Comparison of ENCODE assay signal across 17 cellular contexts in genomic region chr2:11213090-11213638, GRCh38. TPM values are rescaled to one million over a fixed set of nuclear protein-coding genes. Genes with fewer than 3 reads are reported as not detected.
DNase-seq lines count a peak whose midpoint lies in the region; ATAC-seq and TF ChIP-seq lines count a peak whose summit lies in the region.
"Had no signal": no experiment of that assay in that cellular context is flagged by ENCODE, and none has a peak within 500 bp of the region (broad histone marks: within the 10 kb centered on the region; RNA-seq: fewer than 3 reads in every experiment).

No MANE protein-coding gene starts in this region.

- no peaks in the 10 kb centered on the region for H3K79me1 ChIP-seq in trophoblast cell (ENCODE audit: low read length)

- TF ChIP-seq CTCF in cardiac fibroblast (IDR thresholded peaks at IDR 0.05; ENCODE audit: low read depth, low read length) (no peak), progenitor cell of endocrine pancreas (IDR thresholded peaks at IDR 0.05; ENCODE audit: unreplicated experiment) (no peak)

- H3K4me1 Mint-ChIP-seq in progenitor cell of endocrine pancreas (ENCODE audit: low read depth) = no peaks in the 10 kb centered on the region

- H2AK5ac ChIP-seq in trophoblast cell (ENCODE audit: low read length) = no peak overlapping the region

- no peak overlapping the region for H3K27ac Mint-ChIP-seq in progenitor cell of endocrine pancreas

- no peaks in the 10 kb centered on the region for H3K27me3 Mint-ChIP-seq in progenitor cell of endocrine pancreas

- H3K4me2 ChIP-seq in trophoblast cell (ENCODE audit: low read length) = no peak overlapping the region

- H3K9me3 ChIP-seq in trophoblast cell (ENCODE audit: insufficient read depth, low read depth, low read length) = no peaks in the 10 kb centered on the region
- H3K9me3 ChIP-seq: colonic mucosa, sigmoid colon, uterus had no signal

- H3K4me3 Mint-ChIP-seq in progenitor cell of endocrine pancreas (ENCODE audit: low read depth) = no peak overlapping the region

- no peaks in the 10 kb centered on the region for H3K27me3 ChIP-seq in trophoblast cell (ENCODE audit: insufficient read depth, low read length)
- H3K27me3 ChIP-seq: colonic mucosa, sigmoid colon, uterus had no signal

- H2BK5ac ChIP-seq in trophoblast cell (ENCODE audit: low read depth, low read length, poor library complexity) = no peak overlapping the region

- peaks cover 11 to 12% of the 10 kb centered on the region in 2 experiments for H3K36me3 ChIP-seq in trophoblast cell (ENCODE audit: control insufficient read depth in 1 of 2, insufficient read depth in 2 of 2, low read length in 2 of 2)
- H3K36me3 ChIP-seq: colonic mucosa, uterus had no signal

- H2AFZ ChIP-seq in trophoblast cell (ENCODE audit: insufficient read depth, low read length, poor library complexity) = no peak overlapping the region

- no peak for ATAC-seq in HG03196 (IDR thresholded peaks at IDR 0.05; ENCODE audit: unreplicated experiment)

- no peak overlapping the region for H2BK12ac ChIP-seq in trophoblast cell (ENCODE audit: low read length)

- no peaks in the 10 kb centered on the region for H3K79me2 ChIP-seq in trophoblast cell (ENCODE audit: control insufficient read depth, insufficient read depth, low read length, poor library complexity)

- H3K4me3 ChIP-seq in cardiac fibroblast (replicated peaks in 1 of 2; ENCODE audit: low read depth in 2 of 2, low read length in 2 of 2) (no peak overlapping the region), trophoblast cell (ENCODE audit: low read depth, low read length) (no peak overlapping the region)
- H3K4me3 ChIP-seq: colonic mucosa, sigmoid colon, uterus had no signal

- H3K9ac ChIP-seq in trophoblast cell (ENCODE audit: low read length) = no peak overlapping the region

- H4K8ac ChIP-seq in trophoblast cell (ENCODE audit: low read depth, low read length) = no peak overlapping the region

- no peak overlapping the region for H3K18ac ChIP-seq in trophoblast cell (ENCODE audit: low read length)

- no peak overlapping the region for H2BK120ac ChIP-seq in trophoblast cell (ENCODE audit: insufficient read depth, low read length, poor library complexity)

- H3K27ac ChIP-seq in trophoblast cell (ENCODE audit: low read depth, low read length) = no peak overlapping the region
- H3K27ac ChIP-seq: colonic mucosa, sigmoid colon, uterus had no signal

- no peak overlapping the region for H3K23ac ChIP-seq in trophoblast cell (ENCODE audit: low read length)

- H4K12ac ChIP-seq in trophoblast cell (ENCODE audit: low read depth, low read length) = no peak overlapping the region

- H3K4me1 ChIP-seq in trophoblast cell (ENCODE audit: control insufficient read depth in 1 of 2, insufficient read depth in 2 of 2, low read length in 2 of 2) = peaks cover 0 to 3% of the 10 kb centered on the region in 2 experiments
- H3K4me1 ChIP-seq: colonic mucosa, sigmoid colon, uterus had no signal

- H4K91ac ChIP-seq in trophoblast cell (ENCODE audit: low read depth, low read length) = no peak overlapping the region

- H3K9me3 Mint-ChIP-seq in progenitor cell of endocrine pancreas (ENCODE audit: low read depth) = no peaks in the 10 kb centered on the region

- H3K36me3 Mint-ChIP-seq in progenitor cell of endocrine pancreas (ENCODE audit: insufficient read depth) = peaks cover 33% of the 10 kb centered on the region

- DNase-seq in EH (ENCODE audit: low read depth) (peak; percentile 67), LHCN-M2 (ENCODE audit: low read depth) (peak; percentile 80), cardiac fibroblast (ENCODE audit: low read depth in 2 of 2) (peak; percentile 20 to 48), trophoblast cell (peak; percentile 69 to 91), HuH-7 (ENCODE audit: low spot score) (no peak), progenitor cell of endocrine pancreas (ENCODE audit: low spot score, unreplicated experiment) (no peak), NCI-H2196 (lab: John Stamatoyannopoulos, UW; ENCODE audit: unreplicated experiment) (no peak)
- DNase-seq: activated CD4-positive, alpha-beta T cell treated with anti-CD3 and anti-CD28 coated beads, Interleukin-2, amount 50 U/mL, for 1 hour; activated gamma-delta T cell treated with Interleukin-2 at 50 U/mL for 16 hours; anterior cingulate cortex; colonic mucosa; NCI-H1930; NCI-H446; sigmoid colon; T-helper 1 cell; uterus had no signal

- H3K14ac ChIP-seq in trophoblast cell (ENCODE audit: low read length) = no peak overlapping the region

- WGBS in trophoblast cell (ENCODE audit: extremely low coverage, insufficient coverage, insufficient read length) = no CpG with 5 or more reads among the region's 5 CpGs

- no peak overlapping the region for H3K4ac ChIP-seq in trophoblast cell (ENCODE audit: low read depth, low read length)

RNA-seq across cellular contexts. Expression of gene SLC66A3, which starts 57.9 kb away (rescaled TPM):
- 37.8 and 55.9 TPM in 2 replicates for total RNA-seq in LHCN-M2 (2014; rRNA removed)
- 19.6 TPM for polyA plus RNA-seq in LHCN-M2 (2012)
- polyA plus RNA-seq in trophoblast cell (2013) = 18.5 and 18.7 TPM in 2 replicates
- 5.0 and 5.4 TPM in 2 replicates for total RNA-seq in progenitor cell of endocrine pancreas

Comparison
In these comparisons a context has a peak if more than half of its experiments do, and no peak if none do; other contexts are left out.
1. DNase-seq: peak in EH (single experiment), LHCN-M2 (single experiment), cardiac fibroblast (2 of 2) and trophoblast cell (2 of 2); none in HuH-7 (single experiment), progenitor cell of endocrine pancreas (single experiment) and NCI-H2196 (single experiment).